ENCODE assay signal across 1 cellular context in genomic region chr13:42041017-42041683, GRCh38.
A peak's percentile ranks its signal among the peaks of the same experiment; 100 is the strongest.
TF ChIP-seq lines count a peak whose summit lies in the region.

No MANE protein-coding gene starts in this region.

TF ChIP-seq in H1, 55 proteins besides CTCF, POLR2A, EP300 and RAD21 (continued from another document):
- TF ChIP-seq ATF2 (IDR thresholded peaks at IDR 0.05; ENCODE audit: low read length) (no peak), CBX8 (IDR thresholded peaks at IDR 0.05; ENCODE audit: borderline replicate concordance, low read depth, low read length) (no peak), TCF12 (IDR thresholded peaks at IDR 0.05; ENCODE audit: low read depth, low read length) (no peak), POU5F1 (IDR thresholded peaks at IDR 0.05; ENCODE audit: low read depth, low read length) (no peak), SAP30 (IDR thresholded peaks at IDR 0.05; ENCODE audit: insufficient read depth, insufficient replicate concordance, low read length) (no peak), SRF (IDR thresholded peaks at IDR 0.05; ENCODE audit: low read depth, low read length) (no peak), SUZ12 (IDR thresholded peaks at IDR 0.05; ENCODE audit: low read length) (no peak; the same call in 1 of the 2 replicates), RNF2 (IDR thresholded peaks at IDR 0.05; ENCODE audit: borderline replicate concordance, low read depth, low read length, missing control alignments, poor library complexity, severe bottlenecking) (no peak), CTBP2 (IDR thresholded peaks at IDR 0.05; ENCODE audit: borderline replicate concordance, insufficient read depth, insufficient read length, low read length) (peak; percentile 25), FOSL1 (IDR thresholded peaks at IDR 0.05; ENCODE audit: insufficient read depth, low read depth, low read length) (no peak), KDM1A (IDR thresholded peaks at IDR 0.05; ENCODE audit: borderline replicate concordance, low read length) (no peak), CHD7 (IDR thresholded peaks at IDR 0.05; ENCODE audit: insufficient replicate concordance, low read length) (no peak), HDAC6 (IDR thresholded peaks at IDR 0.05; ENCODE audit: low read depth, low read length) (no peak), JUN (IDR thresholded peaks at IDR 0.05; ENCODE audit: low read depth, low read length) (no peak), EZH2 (IDR thresholded peaks at IDR 0.05; ENCODE audit: low read depth, low read length, severe bottlenecking) (peak; percentile 37), ASH2L (IDR thresholded peaks at IDR 0.05; ENCODE audit: low read length) (no peak), SIN3A (conservative IDR thresholded peaks at IDR 0.05 in 1 of 2, IDR thresholded peaks at IDR 0.05 in 1 of 2; ENCODE audit: low read depth in 1 of 2, low read length in 2 of 2) (peak; percentile 22 to 25; a peak in 1 of 4 replicates), KDM4A (IDR thresholded peaks at IDR 0.05; ENCODE audit: low read depth, low read length, severe bottlenecking) (peak; percentile 95), GABPA (IDR thresholded peaks at IDR 0.05; ENCODE audit: borderline replicate concordance, insufficient read depth, low read length) (no peak), USF2 (IDR thresholded peaks at IDR 0.05; ENCODE audit: low read length) (no peak), TBP (IDR thresholded peaks at IDR 0.05; ENCODE audit: low read depth, low read length) (no peak), CEBPB (IDR thresholded peaks at IDR 0.05; ENCODE audit: low read depth, low read length) (no peak), SP4 (IDR thresholded peaks at IDR 0.05; ENCODE audit: low read length) (no peak), ATF3 (IDR thresholded peaks at IDR 0.05; ENCODE audit: insufficient read depth, low read depth, low read length) (no peak), YY1 (IDR thresholded peaks at IDR 0.05; ENCODE audit: low read depth, low read length) (no peak), HDAC2 (IDR thresholded peaks at IDR 0.05; ENCODE audit: borderline replicate concordance in 1 of 2, low read depth in 2 of 2, low read length in 2 of 2) (peak in 1 of 2 experiments; percentile 62; a peak in 2 of 4 replicates), TAF7 (optimal IDR thresholded peaks at IDR 0.05; ENCODE audit: borderline replicate concordance, low read depth, low read length) (no peak), SP1 (IDR thresholded peaks at IDR 0.05; ENCODE audit: low read depth, low read length) (no peak), BACH1 (IDR thresholded peaks at IDR 0.05; ENCODE audit: low read length) (no peak), BCL11A (IDR thresholded peaks at IDR 0.05; ENCODE audit: low read depth in 2 of 2, low read length in 2 of 2) (no peak), ZNF274 (IDR thresholded peaks at IDR 0.05; ENCODE audit: borderline replicate concordance, extremely low read depth, low read length) (no peak), EGR1 (IDR thresholded peaks at IDR 0.05; ENCODE audit: borderline replicate concordance, low read depth, low read length) (no peak), POLR2AphosphoS5 (IDR thresholded peaks at IDR 0.05; ENCODE audit: low read depth, low read length) (no peak), GTF2F1 (IDR thresholded peaks at IDR 0.05; ENCODE audit: borderline replicate concordance, low read depth, low read length) (no peak), CBX5 (IDR thresholded peaks at IDR 0.05; ENCODE audit: low read depth, low read length) (no peak), PHF8 (conservative IDR thresholded peaks at IDR 0.05; ENCODE audit: low read depth, low read length) (peak; percentile 24), BRCA1 (IDR thresholded peaks at IDR 0.05; ENCODE audit: low read depth, low read length) (no peak), RBBP5 (IDR thresholded peaks at IDR 0.05; ENCODE audit: borderline replicate concordance, low read depth, low read length) (0 out of 2 replicates have a peak, but pooled peaks have one; percentile 48), SIRT6 (IDR thresholded peaks at IDR 0.05; ENCODE audit: low read length) (no peak), TAF1 (IDR thresholded peaks at IDR 0.05; ENCODE audit: low read depth, low read length) (peak; percentile 36; the same call in 1 of the 2 replicates), TEAD4 (IDR thresholded peaks at IDR 0.05; ENCODE audit: low read depth, low read length) (no peak), RXRA (IDR thresholded peaks at IDR 0.05; ENCODE audit: insufficient read depth, low read depth, low read length) (no peak)
- TF ChIP-seq, protein P1, sequence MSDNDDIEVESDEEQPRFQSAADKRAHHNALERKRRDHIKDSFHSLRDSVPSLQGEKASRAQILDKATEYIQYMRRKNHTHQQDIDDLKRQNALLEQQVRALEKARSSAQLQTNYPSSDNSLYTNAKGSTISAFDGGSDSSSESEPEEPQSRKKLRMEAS (IDR thresholded peaks at IDR 0.05), result peak; percentile 71
- TF ChIP-seq, protein P2, sequence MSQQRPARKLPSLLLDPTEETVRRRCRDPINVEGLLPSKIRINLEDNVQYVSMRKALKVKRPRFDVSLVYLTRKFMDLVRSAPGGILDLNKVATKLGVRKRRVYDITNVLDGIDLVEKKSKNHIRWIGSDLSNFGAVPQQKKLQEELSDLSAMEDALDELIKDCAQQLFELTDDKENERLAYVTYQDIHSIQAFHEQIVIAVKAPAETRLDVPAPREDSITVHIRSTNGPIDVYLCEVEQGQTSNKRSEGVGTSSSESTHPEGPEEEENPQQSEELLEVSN (IDR thresholded peaks at IDR 0.05), result peak; percentile 60
TF ChIP-seq in H1: peak in this region for 10.
